In the genomic region with DNA sequence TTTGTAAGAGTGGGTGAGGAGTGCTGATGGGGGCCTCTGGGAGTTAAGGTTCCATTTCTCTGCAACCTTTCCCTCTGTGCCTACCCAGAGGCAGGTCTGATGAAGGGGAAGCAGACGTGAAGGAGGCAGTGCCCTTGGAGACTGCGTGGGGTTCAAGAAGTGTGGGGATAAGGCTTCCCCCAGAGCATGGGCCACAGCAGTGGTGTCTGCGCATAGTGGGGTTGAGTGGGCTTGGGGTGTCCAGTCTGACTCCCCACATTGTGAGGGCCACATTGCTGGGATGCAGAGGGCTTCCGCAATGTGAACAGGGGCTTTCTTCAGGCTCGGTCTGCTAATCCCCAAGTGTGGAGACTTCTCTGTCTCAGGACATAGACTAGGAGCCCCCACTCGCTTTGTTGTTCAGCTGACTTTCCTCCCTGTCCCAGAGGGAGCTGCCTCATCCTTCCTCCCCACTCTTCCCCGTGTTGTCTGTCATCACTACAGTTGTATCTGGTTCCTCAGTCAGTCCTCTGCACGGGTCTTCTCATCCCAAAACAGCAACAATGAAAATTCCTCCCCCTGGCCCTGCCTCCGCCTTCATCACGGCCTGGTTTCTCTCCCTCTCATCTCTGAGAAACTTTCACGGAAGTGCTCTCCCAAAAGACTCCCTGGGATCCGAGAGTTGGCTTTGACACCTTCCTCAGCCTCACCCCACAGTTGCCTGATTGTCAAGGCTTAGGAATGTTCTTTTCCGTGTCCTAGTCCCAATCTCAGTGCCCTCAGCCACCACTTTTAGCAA, we compare ENCODE assay signal across 1 cellular context.
TF ChIP-seq lines count a peak whose summit lies in the region.

No MANE protein-coding gene starts in this region.

TF ChIP-seq in HCT116, 20 proteins besides CTCF, POLR2A, EP300 and RAD21:
- no peak for TF ChIP-seq POLR2AphosphoS5 (IDR thresholded peaks at IDR 0.05; ENCODE audit: low read depth, low read length)
- no peak for TF ChIP-seq YY1 (IDR thresholded peaks at IDR 0.05; ENCODE audit: extremely low read depth, insufficient replicate concordance, low read depth, low read length)
- TF ChIP-seq ZFX (IDR thresholded peaks at IDR 0.05): no peak
- no peak for TF ChIP-seq ZNF274 (IDR thresholded peaks at IDR 0.05; ENCODE audit: low read depth, low read length)
- TF ChIP-seq EZH2 (IDR thresholded peaks at IDR 0.05): no peak
- TF ChIP-seq, protein P1, sequence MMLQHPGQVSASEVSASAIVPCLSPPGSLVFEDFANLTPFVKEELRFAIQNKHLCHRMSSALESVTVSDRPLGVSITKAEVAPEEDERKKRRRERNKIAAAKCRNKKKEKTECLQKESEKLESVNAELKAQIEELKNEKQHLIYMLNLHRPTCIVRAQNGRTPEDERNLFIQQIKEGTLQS (IDR thresholded peaks at IDR 0.05): no peak
- no peak for TF ChIP-seq SIN3A (IDR thresholded peaks at IDR 0.05; ENCODE audit: low read depth)
- TF ChIP-seq CBX3 (IDR thresholded peaks at IDR 0.05; ENCODE audit: low read depth): no peak
- TF ChIP-seq, protein P2, sequence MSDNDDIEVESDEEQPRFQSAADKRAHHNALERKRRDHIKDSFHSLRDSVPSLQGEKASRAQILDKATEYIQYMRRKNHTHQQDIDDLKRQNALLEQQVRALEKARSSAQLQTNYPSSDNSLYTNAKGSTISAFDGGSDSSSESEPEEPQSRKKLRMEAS (IDR thresholded peaks at IDR 0.05): no peak
- no peak for TF ChIP-seq EGR1 (IDR thresholded peaks at IDR 0.05; ENCODE audit: low read depth)
- no peak for TF ChIP-seq JUND (IDR thresholded peaks at IDR 0.05)
